Comparison of ENCODE assay signal across 15 cellular contexts in the genomic region with DNA sequence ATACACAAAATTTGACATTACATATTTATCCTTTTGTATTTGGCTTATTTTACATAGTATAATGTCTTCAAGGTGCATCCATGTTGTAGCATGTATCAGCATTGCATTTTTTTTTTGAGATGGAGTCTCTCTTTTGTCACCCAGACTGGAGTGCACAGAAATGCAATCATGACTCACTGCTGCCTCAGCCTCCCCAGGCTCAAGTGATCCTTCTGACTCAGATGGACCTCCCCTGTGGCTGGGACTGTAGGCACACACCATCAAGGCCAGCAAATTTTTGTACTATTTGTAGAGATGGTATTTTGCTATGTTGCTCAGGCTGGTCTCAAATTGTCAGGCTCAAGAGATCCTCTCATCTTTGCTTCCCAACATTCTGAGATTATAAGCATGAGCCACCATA.
"Had no signal": no experiment of that assay in that cellular context is flagged by ENCODE, and none has a peak within 500 bp of the region (broad histone marks: within the 10 kb centered on the region; RNA-seq: fewer than 3 reads in every experiment).

No MANE protein-coding gene starts in this region.

- FAIRE-seq: astrocyte had no signal

- H3K4me3 ChIP-seq: esophagus muscularis mucosa, gastroesophageal sphincter, heart left ventricle, ovary, right lobe of liver, thoracic aorta had no signal

- H3K9me3 ChIP-seq: ovary, right lobe of liver, thoracic aorta had no signal

- ATAC-seq: gastroesophageal sphincter; heart left ventricle; naive thymus-derived CD8-positive, alpha-beta T cell; right lobe of liver; stimulated activated naive B cell treated with anti-CD40 and anti-IgM and Interleukin-4, amounts not matched to agents 10 μg/mL and 1 μg/mL and 100 μg/mL, for 72 hours had no signal

- H3K36me3 ChIP-seq: esophagus muscularis mucosa, gastroesophageal sphincter, heart left ventricle, ovary, right lobe of liver, thoracic aorta had no signal

- H3K27ac ChIP-seq: esophagus muscularis mucosa, gastroesophageal sphincter, heart left ventricle, ovary, right lobe of liver, thoracic aorta had no signal

- H3K4me1 ChIP-seq: esophagus muscularis mucosa, gastroesophageal sphincter, heart left ventricle, right lobe of liver had no signal

- H3K27me3 ChIP-seq: esophagus muscularis mucosa, gastroesophageal sphincter, heart left ventricle, ovary, right lobe of liver had no signal

- DNase-seq: activated CD4-positive, CD25-positive, alpha-beta regulatory T cell treated with anti-CD3 and anti-CD28 coated beads, Interleukin-2, amount 50 U/mL, for 72 hours; activated gamma-delta T cell; effector CD4-positive, alpha-beta T cell; heart left ventricle; immature natural killer cell; mesenchymal stem cell; naive thymus-derived CD8-positive, alpha-beta T cell; ovary; right lobe of liver; stimulated activated CD4-positive, alpha-beta T cell treated with anti-CD3 and anti-CD28 coated beads, Interleukin-4, amount 100 ng/mL, for 4 hours; stimulated activated naive B cell treated with anti-CD40 and anti-IgM and Interleukin-4, amounts not matched to agents 10 μg/mL and 1 μg/mL and 100 μg/mL, for 72 hours had no signal
